In genomic region chr2:25460261-25460905, GRCh38 we compare ENCODE assay signal across 20 cellular contexts.
"Had no signal": no experiment of that assay in that cellular context is flagged by ENCODE, and none has a peak within 500 bp of the region (broad histone marks: within the 10 kb centered on the region; RNA-seq: fewer than 3 reads in every experiment).

No MANE protein-coding gene starts in this region.

- H3K9me3 ChIP-seq: mucosa of descending colon, psoas muscle, suprapubic skin, vagina had no signal

- H2AFZ ChIP-seq: neural progenitor cell had no signal

- H3K27me3 ChIP-seq: neural progenitor cell, suprapubic skin, vagina had no signal

- H3K36me3 ChIP-seq: neural progenitor cell, suprapubic skin, vagina had no signal

- H3K27ac ChIP-seq: neural progenitor cell, psoas muscle, skin epidermis, suprapubic skin, vagina, VCaP had no signal

- H3K4me2 ChIP-seq: neural progenitor cell had no signal

- DNase-seq: activated CD4-positive, alpha-beta T cell treated with anti-CD3 and anti-CD28 coated beads, Interleukin-2, amount 50 U/mL, for 1 hour; activated CD4-positive, CD25-positive, alpha-beta regulatory T cell treated with anti-CD3 and anti-CD28 coated beads, Interleukin-2, amount 50 U/mL, for 72 hours; activated CD8-positive, alpha-beta memory T cell treated with anti-CD3 and anti-CD28 coated beads, Interleukin-2, amount 50 U/mL, for 4 hours; activated gamma-delta T cell; activated T-cell treated with anti-CD3 and anti-CD28 coated beads, Interleukin-2, amount 50 U/mL, for 4 hours; amniotic stem cell; effector memory CD8-positive, alpha-beta T cell; left ventricle myocardium superior; mesenchymal stem cell; mucosa of descending colon; naive thymus-derived CD4-positive, alpha-beta T cell; psoas muscle; right cardiac atrium; stimulated activated naive CD8-positive, alpha-beta T cell treated with anti-CD3 and anti-CD28 coated beads, Interleukin-15, amount 100 ng/mL, for 72 hours; trophoblast cell had no signal

- H3K4me3 ChIP-seq: mucosa of descending colon, neural progenitor cell, psoas muscle, skin epidermis, suprapubic skin, vagina had no signal

- H3K4me1 ChIP-seq: neural progenitor cell, psoas muscle, suprapubic skin, vagina had no signal
